Comparison of ENCODE assay signal across 8 cellular contexts in genomic region chr1:228165372-228166169, GRCh38. TPM values are rescaled to one million over a fixed set of nuclear protein-coding genes. Genes with fewer than 3 reads are reported as not detected.
DNase-seq lines count a peak whose midpoint lies in the region; ATAC-seq and TF ChIP-seq lines count a peak whose summit lies in the region.

Gene IBA57, plus strand, starts transcription at chr1:228165804. Its CDS starts 13 bp downstream, at chr1:228165817.

- peak within 1 kb of the TSS; percentile 87 to 98 (median 92) for H3K4me3 Mint-ChIP-seq in IgD-negative memory B cell

- peaks cover 5% of the 10 kb centered on the region for H3K27me3 ChIP-seq in mucosa of stomach (ENCODE audit: control insufficient read depth, insufficient read depth, low read length)

- peak within 1 kb of the TSS; percentile 80 for H3K9ac ChIP-seq in mucosa of stomach (ENCODE audit: low read length)

- peaks cover 12 to 24% (median 17%) of the 10 kb centered on the region in 3 donors for H3K4me1 Mint-ChIP-seq in IgD-negative memory B cell

- H3K27ac Mint-ChIP-seq in IgD-negative memory B cell: peak within 1 kb of the TSS; percentile 95 to 98 (median 97)

- DNase-seq in DMS153 treated with DMSO at 0.1 percent for 48 hours (lab: John Stamatoyannopoulos, UW; ENCODE audit: unreplicated experiment) (peak; percentile 99), OCI-M1 (lab: John Stamatoyannopoulos, UW) (peak; percentile 99), activated T-cell treated with anti-CD3 and anti-CD28 coated beads for 48 hours (ENCODE audit: low read depth) (peak; percentile 100), erythroblast (lab: John Stamatoyannopoulos, UW) (peak; percentile 99 to 100)
- peak; percentile 99 for DNase-seq in stimulated activated CD8-positive, alpha-beta memory T cell treated with anti-CD3 and anti-CD28 coated beads, Interleukin-7, amount 100 ng/mL, for 1 hour (ENCODE audit: low read depth in 2 of 2)

- peak within 1 kb of the TSS; percentile 55 for H3K4me3 ChIP-seq in mucosa of stomach (ENCODE audit: low read length)

- H3K36me3 Mint-ChIP-seq in IgD-negative memory B cell: peaks cover 2% of the 10 kb centered on the region

- peaks cover 2% of the 10 kb centered on the region for H3K27me3 Mint-ChIP-seq in IgD-negative memory B cell

- TF ChIP-seq POLR2A in erythroblast (IDR thresholded peaks at IDR 0.05; ENCODE audit: low read length): peak; percentile 94

- no peaks in the 10 kb centered on the region for H3K9me3 ChIP-seq in mucosa of stomach (ENCODE audit: control insufficient read depth, low read length)

- H3K4me1 ChIP-seq in mucosa of stomach (ENCODE audit: control insufficient read depth, insufficient read depth, low read length): peaks cover 31% of the 10 kb centered on the region

- no peaks in the 10 kb centered on the region for H3K9me3 Mint-ChIP-seq in IgD-negative memory B cell

- ATAC-seq in GM21529 (IDR thresholded peaks at IDR 0.05; ENCODE audit: unreplicated experiment): peak; percentile 79

- H3K36me3 ChIP-seq in mucosa of stomach (ENCODE audit: control insufficient read depth, insufficient read depth, low read length): no peaks in the 10 kb centered on the region

RNA-seq across cellular contexts. Expression of gene IBA57, which starts in this region (rescaled TPM):
- 3.3 TPM for polyA plus RNA-seq in IgD-negative memory B cell

Comparison
In these comparisons a context has a peak if more than half of its experiments do, and no peak if none do; other contexts are left out.
1. Peak in every context shown above with its lines: DNase-seq, ATAC-seq and H3K4me3 ChIP-seq.